In the genomic region with DNA sequence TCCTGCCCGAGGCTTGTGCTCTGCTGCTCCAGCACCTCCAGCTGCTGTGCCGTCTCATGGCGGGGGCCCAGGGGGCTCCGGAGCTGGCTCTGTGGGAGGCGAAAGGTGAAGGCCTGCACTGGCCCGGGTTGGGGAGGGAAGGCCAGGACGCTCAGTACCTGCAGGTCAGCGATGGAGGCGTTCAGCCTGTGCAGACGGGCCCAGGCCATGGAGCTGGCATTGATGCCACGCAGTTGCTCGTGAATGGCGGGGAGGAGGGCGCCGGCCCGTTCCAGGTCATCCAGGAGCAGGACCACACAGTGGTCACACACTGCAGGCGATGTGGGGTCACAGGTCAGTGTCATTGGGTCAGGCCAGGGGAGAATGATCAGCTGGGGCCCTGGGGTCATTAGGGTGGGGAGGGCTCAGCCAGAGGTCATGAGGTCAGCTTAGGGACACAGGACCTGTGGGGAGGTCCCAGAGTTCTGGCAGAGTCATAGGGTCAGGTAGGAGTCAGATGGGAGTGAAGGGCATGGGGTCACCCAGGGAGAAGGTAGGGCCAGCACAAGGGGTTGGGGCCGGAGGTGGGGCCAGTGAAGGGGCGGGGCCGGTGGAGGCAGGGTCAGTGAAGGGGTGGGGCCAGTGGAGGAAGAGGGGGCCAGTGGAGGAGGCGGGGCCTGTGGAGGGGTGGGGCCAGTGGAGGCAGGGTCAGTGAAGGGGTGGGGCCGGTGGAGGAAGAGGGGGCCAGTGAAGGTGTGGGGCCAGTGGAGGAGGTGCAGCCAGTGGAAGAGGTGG, we compare ENCODE assay signal across 10 cellular contexts. TPM values are rescaled to one million over a fixed set of nuclear protein-coding genes. Genes with fewer than 3 reads are reported as not detected.
DNase-seq lines count a peak whose midpoint lies in the region; ATAC-seq and TF ChIP-seq lines count a peak whose summit lies in the region.
"Had no signal": no experiment of that assay in that cellular context is flagged by ENCODE, and none has a peak within 500 bp of the region (broad histone marks: within the 10 kb centered on the region; RNA-seq: fewer than 3 reads in every experiment).

No MANE protein-coding gene starts in this region.

- TF ChIP-seq CTCF in PC-3 (conservative IDR thresholded peaks at IDR 0.05; ENCODE audit: low read depth, low read length), result no peak
- no peak for TF ChIP-seq CTCF in epithelial cell of esophagus (IDR thresholded peaks at IDR 0.05; ENCODE audit: insufficient read depth, low read depth, low read length, missing control alignments)
- TF ChIP-seq CTCF in neural progenitor cell (IDR thresholded peaks at IDR 0.05), result no peak

- H3K36me3 ChIP-seq in PC-3 (ENCODE audit: low read depth, low read length) (peaks cover 70% of the 10 kb centered on the region), neural progenitor cell (peaks cover 1% of the 10 kb centered on the region)

- H3K4me1 ChIP-seq in PC-3 (ENCODE audit: insufficient read depth, low read length), result no peaks in the 10 kb centered on the region
- no peaks in the 10 kb centered on the region for H3K4me1 ChIP-seq in neural progenitor cell

- H3K4me3 Mint-ChIP-seq in activated CD4-positive, alpha-beta T cell treated with anti-CD3 and anti-CD28 coated beads for 36 hours, result no peak overlapping the region
- no peak overlapping the region for H3K4me3 Mint-ChIP-seq in neural progenitor cell
- H3K4me3 Mint-ChIP-seq: nephron had no signal

- ATAC-seq in activated CD4-positive, alpha-beta T cell treated with anti-CD3 and anti-CD28 coated beads for 36 hours, result peak; percentile 2
- ATAC-seq in PC-3, result no peak
- no peak for ATAC-seq in HG02759 (IDR thresholded peaks at IDR 0.05; ENCODE audit: unreplicated experiment)

- H3K9me3 ChIP-seq in PC-3 (ENCODE audit: low read length), result no peaks in the 10 kb centered on the region
- H3K9me3 ChIP-seq in neural progenitor cell (ENCODE audit: low read depth), result no peaks in the 10 kb centered on the region

- no peak overlapping the region for H3K27ac Mint-ChIP-seq in activated CD4-positive, alpha-beta T cell treated with anti-CD3 and anti-CD28 coated beads for 36 hours
- H3K27ac Mint-ChIP-seq in neural progenitor cell, result no peak overlapping the region
- H3K27ac Mint-ChIP-seq: nephron had no signal

- no peaks in the 10 kb centered on the region for H3K27me3 Mint-ChIP-seq in activated CD4-positive, alpha-beta T cell treated with anti-CD3 and anti-CD28 coated beads for 36 hours
- H3K27me3 Mint-ChIP-seq in neural progenitor cell (ENCODE audit: insufficient read depth, low read depth), result peaks cover 3% of the 10 kb centered on the region

- H3K9ac ChIP-seq in PC-3 (ENCODE audit: low read length) (no peak overlapping the region), neural progenitor cell (no peak overlapping the region)

- CTCF ChIA-PET in activated CD4-positive, alpha-beta T cell treated with anti-CD3 and anti-CD28 coated beads for 36 hours (lab: Charles Lee), result interaction anchor here (0.6 kb wide), 1 partner anchor 18 kb away, joined by 3 read pairs; a partner anchor contains a TSS
- CTCF ChIA-PET in PC-3 (lab: Charles Lee), result no interaction called here

- H3K79me2 ChIP-seq in PC-3 (ENCODE audit: low read length) (no peaks in the 10 kb centered on the region), neural progenitor cell (ENCODE audit: low read depth) (no peaks in the 10 kb centered on the region)

- H3K36me3 Mint-ChIP-seq in activated CD4-positive, alpha-beta T cell treated with anti-CD3 and anti-CD28 coated beads for 36 hours (ENCODE audit: low read depth), result no peaks in the 10 kb centered on the region
- peaks cover 5% of the 10 kb centered on the region for H3K36me3 Mint-ChIP-seq in neural progenitor cell

- H3K4me1 Mint-ChIP-seq in activated CD4-positive, alpha-beta T cell treated with anti-CD3 and anti-CD28 coated beads for 36 hours, result no peaks in the 10 kb centered on the region
- no peaks in the 10 kb centered on the region for H3K4me1 Mint-ChIP-seq in neural progenitor cell
- H3K4me1 Mint-ChIP-seq: nephron had no signal

- H3K27ac ChIP-seq in PC-3 (ENCODE audit: low read length) (no peak overlapping the region), neural progenitor cell (no peak overlapping the region)

- DNase-seq in activated CD4-positive, alpha-beta T cell treated with anti-CD3 and anti-CD28 coated beads for 36 hours, result peak; percentile 51
- DNase-seq in activated CD4-positive, alpha-beta T cell treated with anti-CD3 and anti-CD28 coated beads for 1 hour, result no peak
- DNase-seq in PC-3 (peak; percentile 23), epithelial cell of esophagus (ENCODE audit: low read depth) (peak; percentile 51), neural progenitor cell (ENCODE audit: low spot score) (peak; percentile 33), SHP77 treated with DMSO at 0.1 percent for 48 hours (lab: John Stamatoyannopoulos, UW) (no peak), NCI-H1048 (lab: John Stamatoyannopoulos, UW) (no peak)
- DNase-seq: NCI-H524 treated with DMSO at 0.1 percent for 48 hours had no signal

- POLR2A ChIA-PET in activated CD4-positive, alpha-beta T cell treated with anti-CD3 and anti-CD28 coated beads for 36 hours (lab: Charles Lee), result no interaction called here
- POLR2A ChIA-PET in PC-3 (lab: Charles Lee; ENCODE audit: unreplicated experiment), result no interaction called here

- intact Hi-C loops in activated CD4-positive, alpha-beta T cell treated with anti-CD3 and anti-CD28 coated beads for 36 hours (cut with DNase I, micrococcal nuclease), result no loop called here
- intact Hi-C loops in PC-3 (cut with micrococcal nuclease), result no loop called here

- H4K20me1 ChIP-seq in PC-3 (ENCODE audit: low read length) (peaks cover 14% of the 10 kb centered on the region; the same call in 1 of the 2 replicates), neural progenitor cell (ENCODE audit: low read depth) (no peaks in the 10 kb centered on the region)

- H3K9me2 ChIP-seq in PC-3 (replicated peaks; ENCODE audit: low read length), result no peaks in the 10 kb centered on the region

- H3F3A ChIP-seq in PC-3 (ENCODE audit: low read length, unreplicated experiment) (peaks cover 6% of the 10 kb centered on the region), neural progenitor cell (ENCODE audit: low read depth) (peaks cover 12% of the 10 kb centered on the region)

- H3K9me3 Mint-ChIP-seq in activated CD4-positive, alpha-beta T cell treated with anti-CD3 and anti-CD28 coated beads for 36 hours (ENCODE audit: low read depth), result no peaks in the 10 kb centered on the region
- H3K9me3 Mint-ChIP-seq in neural progenitor cell, result no peaks in the 10 kb centered on the region
- H3K9me3 Mint-ChIP-seq: nephron had no signal

- H2AFZ ChIP-seq in PC-3 (ENCODE audit: low read length), result no peak overlapping the region
- H2AFZ ChIP-seq in neural progenitor cell (replicated peaks), result no peak overlapping the region

- BruUV-seq in PC-3 (replicated peaks; lab: Mats Ljungman, UMichigan), result no TSS peak

- H3K4me2 ChIP-seq in PC-3 (ENCODE audit: low read length) (no peak overlapping the region), neural progenitor cell (no peak overlapping the region)

- H3K4me3 ChIP-seq in PC-3 (ENCODE audit: low read length) (no peak overlapping the region), epithelial cell of esophagus (ENCODE audit: low read length) (no peak overlapping the region), neural progenitor cell (no peak overlapping the region)

- H3K27me3 ChIP-seq in PC-3 (ENCODE audit: low read length) (no peaks in the 10 kb centered on the region), neural progenitor cell (no peaks in the 10 kb centered on the region)

RNA-seq across cellular contexts. Expression of a gene that starts 18.0 kb away (rescaled TPM):
- total RNA-seq in activated CD4-positive, alpha-beta T cell treated with anti-CD3 and anti-CD28 coated beads for 36 hours, result 100 to 1,000 TPM in 1 of 2 experiments, 10 to 100 TPM in 1; 92.8 to 103 TPM
- total RNA-seq in PC-3 (2014; rRNA removed) (374 and 487 TPM in 2 replicates), neural progenitor cell (ENCODE audit: low replicate concordance) (52.3 and 96.3 TPM in 2 replicates)

RNA-seq across cellular contexts. Expression of a gene that starts 46.3 kb away (rescaled TPM):
- total RNA-seq in activated CD4-positive, alpha-beta T cell treated with anti-CD3 and anti-CD28 coated beads for 36 hours, result 1 to 10 TPM in 1 of 2 experiments, under 1 TPM in 1; 0.72 to 1.0 TPM
- 196 and 308 TPM in 2 replicates for total RNA-seq in PC-3 (2014; rRNA removed)
- total RNA-seq in neural progenitor cell (ENCODE audit: low replicate concordance), result 12.1 and 63.9 TPM in 2 replicates

Comparison
In these comparisons a context has a peak if more than half of its experiments do, and no peak if none do; other contexts are left out.
1. DNase-seq: peak in activated CD4-positive, alpha-beta T cell treated with anti-CD3 and anti-CD28 coated beads for 36 hours (single experiment), PC-3 (single experiment), epithelial cell of esophagus (single experiment) and neural progenitor cell (single experiment); none in activated CD4-positive, alpha-beta T cell treated with anti-CD3 and anti-CD28 coated beads for 1 hour (single experiment), SHP77 treated with DMSO at 0.1 percent for 48 hours (single experiment) and NCI-H1048 (single experiment).